Comparison of ENCODE assay signal across 8 cellular contexts in the genomic region with DNA sequence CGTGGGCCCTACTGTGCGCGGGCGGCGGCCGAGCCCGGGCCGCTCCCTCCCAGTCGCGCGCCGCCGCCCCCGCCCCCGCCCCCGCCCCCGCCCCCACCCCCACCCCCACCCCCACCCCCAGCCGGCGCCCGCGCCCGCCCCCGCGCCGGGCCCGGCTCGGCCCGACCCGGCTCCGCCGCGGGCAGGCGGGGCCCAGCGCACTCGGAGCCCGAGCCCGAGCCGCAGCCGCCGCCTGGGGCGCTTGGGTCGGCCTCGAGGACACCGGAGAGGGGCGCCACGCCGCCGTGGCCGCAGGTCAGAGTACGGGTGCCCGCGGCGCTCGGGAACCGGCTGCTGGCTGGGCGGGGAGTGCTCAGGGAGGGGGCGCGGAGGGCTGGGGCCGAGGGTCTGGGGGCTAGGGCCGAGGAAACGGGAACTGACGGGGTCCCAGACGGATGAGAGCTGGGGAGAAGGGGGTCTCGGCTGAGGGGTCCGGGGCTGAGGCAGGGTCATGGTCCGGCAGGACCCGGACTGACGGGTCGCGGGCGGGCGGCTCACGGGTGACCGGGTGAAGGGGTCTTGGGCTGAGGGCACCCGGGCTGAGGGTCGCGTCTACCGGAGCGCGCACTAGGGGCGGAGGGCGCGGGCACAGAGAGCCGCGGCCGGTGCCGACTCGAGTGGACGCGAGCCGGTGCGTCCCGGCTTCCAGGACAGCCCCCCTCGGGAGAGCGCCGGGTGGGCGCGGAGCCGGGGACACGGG. TPM values are rescaled to one million over a fixed set of nuclear protein-coding genes. Genes with fewer than 3 reads are reported as not detected.
DNase-seq lines count a peak whose midpoint lies in the region; ATAC-seq, FAIRE-seq and TF ChIP-seq lines count a peak whose summit lies in the region.

No MANE protein-coding gene starts in this region.

- no TSS peak for BruUV-seq in MCF 10A (replicated peaks; lab: Mats Ljungman, UMichigan)

- H3K36me3 ChIP-seq in kidney (ENCODE audit: control insufficient read depth in 1 of 2, insufficient read depth in 2 of 2, low read length in 2 of 2) = no peaks in the 10 kb centered on the region

- peaks cover 5% of the 10 kb centered on the region for H3K4me1 Mint-ChIP-seq in MCF 10A (ENCODE audit: insufficient read depth, unreplicated experiment)
- H3K4me1 Mint-ChIP-seq in stimulated activated naive CD8-positive, alpha-beta T cell treated with anti-CD3 and anti-CD28 coated beads, Interleukin-15, amount 100 ng/mL, for 72 hours = peaks cover 18% of the 10 kb centered on the region

- no peaks in the 10 kb centered on the region for H3K9me3 Mint-ChIP-seq in MCF 10A (ENCODE audit: unreplicated experiment)
- no peaks in the 10 kb centered on the region for H3K9me3 Mint-ChIP-seq in stimulated activated naive CD8-positive, alpha-beta T cell treated with anti-CD3 and anti-CD28 coated beads, Interleukin-15, amount 100 ng/mL, for 72 hours

- peak; percentile 69 for ATAC-seq in stimulated activated naive CD8-positive, alpha-beta T cell treated with anti-CD3 and anti-CD28 coated beads, Interleukin-15, amount 100 ng/mL, for 72 hours
- ATAC-seq in GM19328 (IDR thresholded peaks at IDR 0.05; ENCODE audit: unreplicated experiment) = no peak

- peak overlapping the region; percentile 74 to 85 for H3K4me3 ChIP-seq in kidney (ENCODE audit: low read length in 2 of 2)

- POLR2A ChIA-PET in MCF 10A (lab: Yijun Ruan, JAX) = no interaction called here

- no peaks in the 10 kb centered on the region for H3K36me3 Mint-ChIP-seq in MCF 10A (ENCODE audit: insufficient read depth, unreplicated experiment)

- H3K27me3 Mint-ChIP-seq in MCF 10A (ENCODE audit: insufficient read depth, unreplicated experiment) = no peaks in the 10 kb centered on the region
- H3K27me3 Mint-ChIP-seq in stimulated activated naive CD8-positive, alpha-beta T cell treated with anti-CD3 and anti-CD28 coated beads, Interleukin-15, amount 100 ng/mL, for 72 hours = peaks cover 60% of the 10 kb centered on the region

- CTCF ChIA-PET in MCF 10A (lab: Yijun Ruan, JAX) = interaction anchor here (0.6 kb wide), 2 partner anchors 73 to 192 kb away, joined by 3 read pairs; no protein-coding TSS in a partner anchor

- H3K9me3 ChIP-seq in kidney (ENCODE audit: control insufficient read depth in 1 of 2, low read length in 2 of 2) = no peaks in the 10 kb centered on the region

- peak overlapping the region; percentile 70 for H3K4me3 Mint-ChIP-seq in MCF 10A (ENCODE audit: unreplicated experiment)
- H3K4me3 Mint-ChIP-seq in stimulated activated naive CD8-positive, alpha-beta T cell treated with anti-CD3 and anti-CD28 coated beads, Interleukin-15, amount 100 ng/mL, for 72 hours = peak overlapping the region; percentile 69 to 71

- DNase-seq in D341Med (ENCODE audit: low spot score) (peak; percentile 60), HuH-7 (ENCODE audit: low spot score) (peak; percentile 68), MCF 10A (ENCODE audit: unreplicated experiment) (peak; percentile 42), kidney (peak; percentile 87), H4 (ENCODE audit: low spot score) (no peak), NCI-H2171 (lab: John Stamatoyannopoulos, UW) (no peak)
- peak in 1 of 2 donors; percentile 3 for DNase-seq in stimulated activated naive CD8-positive, alpha-beta T cell treated with anti-CD3 and anti-CD28 coated beads, Interleukin-15, amount 100 ng/mL, for 72 hours

- intact Hi-C loops in MCF 10A (cut with micrococcal nuclease) (loop anchor here (1.0 to 5.0 kb wide), 4 partner anchors 94 to 191 kb away; no protein-coding TSS in a partner anchor), kidney (cut with DNase I) (no loop called here)

- peaks cover 0 to 4% of the 10 kb centered on the region in 2 donors for H3K4me1 ChIP-seq in kidney (ENCODE audit: control insufficient read depth in 1 of 2, insufficient read depth in 1 of 2, low read depth in 1 of 2, low read length in 2 of 2)

- TF ChIP-seq CTCF in MCF 10A (IDR thresholded peaks at IDR 0.05; ENCODE audit: unreplicated experiment) (no peak), kidney (IDR thresholded peaks at IDR 0.05; ENCODE audit: borderline replicate concordance, extremely low read depth, insufficient read depth) (no peak)

- FAIRE-seq in kidney (lab: Jason Lieb, UNC) = no peak

- H3K9ac ChIP-seq in kidney (ENCODE audit: low read length in 2 of 2) = peak overlapping the region; percentile 60 to 91

- H3K27ac ChIP-seq in kidney (ENCODE audit: low read depth in 2 of 2, low read length in 2 of 2) = peak overlapping the region; percentile 91 to 94

- no peak overlapping the region for H3K27ac Mint-ChIP-seq in MCF 10A (ENCODE audit: low read depth, unreplicated experiment)
- no peak overlapping the region for H3K27ac Mint-ChIP-seq in stimulated activated naive CD8-positive, alpha-beta T cell treated with anti-CD3 and anti-CD28 coated beads, Interleukin-15, amount 100 ng/mL, for 72 hours

RNA-seq across cellular contexts. Expression of a gene that starts 1.0 kb away (rescaled TPM):
- 7.1 and 12.4 TPM in 2 replicates for total RNA-seq in MCF 10A (2022)
- 19.2 TPM for total RNA-seq in kidney
- polyA plus RNA-seq in kidney (ENCODE audit: insufficient read depth, low read depth, low replicate concordance) = 19.0 TPM
- total RNA-seq in H4 (2014; rRNA removed; shearing (Covaris generic)) = 34.7 and 36.8 TPM in 2 replicates

Comparison
In these comparisons a context has a peak if more than half of its experiments do, and no peak if none do; other contexts are left out.
1. DNase-seq: peak in D341Med (single experiment), HuH-7 (single experiment), MCF 10A (single experiment) and kidney (single experiment); none in H4 (single experiment) and NCI-H2171 (single experiment).